ENCODE assay signal across 9 cellular contexts in the genomic region with DNA sequence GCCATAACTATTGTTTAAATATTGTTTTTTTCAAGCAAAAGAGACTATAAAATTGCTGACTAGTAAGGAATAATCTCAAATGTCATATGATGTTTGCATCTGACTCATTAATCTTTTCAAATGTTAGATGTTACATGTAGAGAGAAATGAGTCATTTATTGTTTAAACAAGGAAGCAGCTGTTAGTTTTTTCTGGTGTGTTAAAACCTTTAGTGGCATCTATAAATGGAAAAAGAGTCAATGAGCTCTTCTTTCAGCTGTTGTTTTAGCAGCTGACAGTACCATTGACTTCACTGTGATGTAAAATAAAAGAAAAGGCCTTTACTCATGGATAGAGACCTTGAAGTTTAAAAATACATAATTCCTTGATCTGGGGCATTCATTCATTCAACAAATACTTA. TPM values are rescaled to one million over a fixed set of nuclear protein-coding genes. Genes with fewer than 3 reads are reported as not detected.
DNase-seq lines count a peak whose midpoint lies in the region; FAIRE-seq and TF ChIP-seq lines count a peak whose summit lies in the region.
"Had no signal": no experiment of that assay in that cellular context is flagged by ENCODE, and none has a peak within 500 bp of the region (broad histone marks: within the 10 kb centered on the region; RNA-seq: fewer than 3 reads in every experiment).

No MANE protein-coding gene starts in this region.

- peak; percentile 64 for DNase-seq in COR-L47 (lab: John Stamatoyannopoulos, UW)
- peak; percentile 45 for DNase-seq in HuH-7.5 (ENCODE audit: low spot score)
- DNase-seq in SW480 (ENCODE audit: low spot score): peak; percentile 67
- peak; percentile 31 for DNase-seq in kidney epithelial cell (ENCODE audit: low read depth)
- no peak for DNase-seq in glomerular visceral epithelial cell (ENCODE audit: extremely low spot score)
- DNase-seq in GM12891 (ENCODE audit: insufficient read length, low spot score): no peak
- no peak for DNase-seq in amygdala (lab: John Stamatoyannopoulos, UW)
- DNase-seq in RPMI8226: no peak
- DNase-seq: KG1 had no signal

- no peaks in the 10 kb centered on the region for H3K36me3 ChIP-seq in kidney epithelial cell (ENCODE audit: control insufficient read depth, insufficient read depth, low read length)

- H3K27me3 ChIP-seq in kidney epithelial cell (ENCODE audit: control insufficient read depth, insufficient read depth, low read length): no peaks in the 10 kb centered on the region

- H3K4me3 ChIP-seq in kidney epithelial cell (ENCODE audit: low read depth, low read length): no peak overlapping the region

- no peak for FAIRE-seq in GM12891 (lab: Jason Lieb, UNC)

- no peak for TF ChIP-seq CTCF in kidney epithelial cell (IDR thresholded peaks at IDR 0.05; ENCODE audit: insufficient read depth, low read length, poor library complexity, severe bottlenecking)

- no peak for TF ChIP-seq POLR2A in GM12891 (IDR thresholded peaks at IDR 0.05; ENCODE audit: low read depth, low read length)

TF ChIP-seq in GM12891, 5 proteins besides CTCF, POLR2A, EP300 and RAD21:
- TF ChIP-seq SPI1 (IDR thresholded peaks at IDR 0.05; ENCODE audit: low read depth, low read length) (no peak), TAF1 (IDR thresholded peaks at IDR 0.05; ENCODE audit: low read depth, low read length) (no peak), POU2F2 (IDR thresholded peaks at IDR 0.05; ENCODE audit: low read depth, low read length) (no peak), PAX5 (IDR thresholded peaks at IDR 0.05; ENCODE audit: insufficient read depth, low read length, severe bottlenecking) (no peak), POLR2AphosphoS5 (IDR thresholded peaks at IDR 0.05; ENCODE audit: low read depth, low read length) (no peak)

RNA-seq across cellular contexts. Expression of gene KLHL41, which starts 1.8 kb away (rescaled TPM):
- 0.29 TPM in 1 of 2 replicates, not detected in the other for total RNA-seq in kidney epithelial cell
- polyA plus RNA-seq in GM12891 (2012; ENCODE audit: low read depth, missing spikeins): 0.04 TPM

RNA-seq across cellular contexts. Expression of gene BBS5, which starts 28.4 kb away (rescaled TPM):
- total RNA-seq in kidney epithelial cell: 7.3 and 8.7 TPM in 2 replicates
- polyA plus RNA-seq in GM12891 (2012; ENCODE audit: low read depth, missing spikeins): 1.0 TPM

Comparison
In these comparisons a context has a peak if more than half of its experiments do, and no peak if none do; other contexts are left out.
1. DNase-seq: peak in COR-L47 (single experiment), HuH-7.5 (single experiment), SW480 (single experiment) and kidney epithelial cell (single experiment); none in glomerular visceral epithelial cell (single experiment), GM12891 (single experiment), amygdala (0 of 56) and RPMI8226 (single experiment).